Comparison of ENCODE assay signal across 34 cellular contexts in genomic region chr16:31363721-31364120, GRCh38. TPM values are rescaled to one million over a fixed set of nuclear protein-coding genes. Genes with fewer than 3 reads are reported as not detected.
"Had no signal": no experiment of that assay in that cellular context is flagged by ENCODE, and none has a peak within 500 bp of the region (broad histone marks: within the 10 kb centered on the region; RNA-seq: fewer than 3 reads in every experiment).

No MANE protein-coding gene starts in this region.

- H3K27ac ChIP-seq: breast epithelium, gastrocnemius medialis, neutrophil, pancreas, psoas muscle, sigmoid colon, stomach, thyroid gland, upper lobe of left lung, vagina had no signal

- H3K9me3 ChIP-seq: breast epithelium, gastrocnemius medialis, neutrophil, pancreas, psoas muscle, sigmoid colon, SK-N-SH, stomach, thyroid gland, upper lobe of left lung, vagina had no signal

- H3K9me3 Mint-ChIP-seq: activated naive CD8-positive, alpha-beta T cell treated with anti-CD3 and anti-CD28 coated beads, Interleukin-2, amount 50 U/mL, for 24 hours; activated T-cell treated with anti-CD3 and anti-CD28 coated beads, Interleukin-2, amount 50 U/mL, for 72 hours; memory B cell; nephron; stimulated activated naive B cell treated with anti-CD40 and anti-IgM and Interleukin-4, amounts not matched to agents 10 μg/mL and 1 μg/mL and 100 μg/mL, for 72 hours had no signal

- H3K4me1 Mint-ChIP-seq: nephron, WTC11 had no signal

- H3K27me3 ChIP-seq: gastrocnemius medialis, neutrophil, pancreas, thyroid gland, upper lobe of left lung, vagina had no signal

- ATAC-seq: activated CD4-positive, alpha-beta T cell treated with anti-CD3 and anti-CD28 coated beads for 36 hours; activated CD8-positive, alpha-beta memory T cell treated with anti-CD3 and anti-CD28 coated beads, Interleukin-2, amount 10 ng/mL, durations not matched to agents 7 days and 5 days; activated CD8-positive, alpha-beta T cell treated with anti-CD3 and anti-CD28 coated beads, Interleukin-2, amount 10 ng/mL, durations not matched to agents 7 days and 5 days; activated naive CD8-positive, alpha-beta T cell treated with anti-CD3 and anti-CD28 coated beads, Interleukin-2, amount 50 U/mL, for 24 hours; gastrocnemius medialis; left colon; pancreas; psoas muscle; stimulated activated naive B cell treated with anti-CD40 and anti-IgM and Interleukin-4, amounts not matched to agents 10 μg/mL and 1 μg/mL and 100 μg/mL, for 72 hours; WTC11 had no signal

- H3K36me3 ChIP-seq: breast epithelium, gastrocnemius medialis, pancreas, sigmoid colon, stomach, thyroid gland, upper lobe of left lung, vagina had no signal

- H3K27ac Mint-ChIP-seq: activated CD4-positive, alpha-beta T cell treated with anti-CD3 and anti-CD28 coated beads for 36 hours; activated CD8-positive, alpha-beta T cell treated with anti-CD3 and anti-CD28 coated beads, Interleukin-2, amount 10 ng/mL, durations not matched to agents 7 days and 5 days; activated naive CD8-positive, alpha-beta T cell treated with anti-CD3 and anti-CD28 coated beads, Interleukin-2, amount 50 U/mL, for 24 hours; activated T-cell treated with anti-CD3 and anti-CD28 coated beads, Interleukin-2, amount 50 U/mL, for 72 hours; memory B cell; nephron; WTC11 had no signal

- H3K36me3 Mint-ChIP-seq: memory B cell, WTC11 had no signal

- H3K4me1 ChIP-seq: breast epithelium, gastrocnemius medialis, pancreas, psoas muscle, sigmoid colon, stomach, thyroid gland, upper lobe of left lung, vagina had no signal

- DNase-seq: activated CD4-positive, alpha-beta T cell treated with anti-CD3 and anti-CD28 coated beads for 36 hours; activated CD8-positive, alpha-beta memory T cell treated with anti-CD3 and anti-CD28 coated beads, Interleukin-2, amount 10 ng/mL, durations not matched to agents 7 days and 5 days; activated CD8-positive, alpha-beta T cell treated with anti-CD3 and anti-CD28 coated beads, Interleukin-2, amount 10 ng/mL, durations not matched to agents 7 days and 5 days; activated effector memory CD4-positive, alpha-beta T cell treated with Interleukin-2 at 50 U/mL for 16 hours; activated naive CD4-positive, alpha-beta T cell treated with Interleukin-2 at 50 U/mL for 16 hours; activated naive CD8-positive, alpha-beta T cell treated with anti-CD3 and anti-CD28 coated beads, Interleukin-2, amount 50 U/mL, for 24 hours; activated T-cell treated with anti-CD3 and anti-CD28 coated beads, Interleukin-2, amount 50 U/mL, for 72 hours; amygdala; effector memory CD4-positive, alpha-beta T cell; erythroblast; gastrocnemius medialis; glutamatergic neuron; islet precursor cell; pancreas; sigmoid colon; SK-N-SH; small intestine; stimulated activated CD4-positive, alpha-beta T cell treated with anti-CD3 and anti-CD28 coated beads, Interleukin-4, amount 100 ng/mL, for 24 hours; stimulated activated naive B cell treated with anti-CD40 and anti-IgM and Interleukin-4, amounts not matched to agents 10 μg/mL and 1 μg/mL and 100 μg/mL, for 72 hours; stomach; SW 1271; T-helper 2 cell; thyroid gland had no signal

- H3K4me3 ChIP-seq: breast epithelium, gastrocnemius medialis, pancreas, psoas muscle, sigmoid colon, stomach, thyroid gland, upper lobe of left lung, vagina had no signal

- H3K27me3 Mint-ChIP-seq: activated CD4-positive, alpha-beta T cell treated with anti-CD3 and anti-CD28 coated beads for 36 hours; activated CD8-positive, alpha-beta memory T cell treated with anti-CD3 and anti-CD28 coated beads, Interleukin-2, amount 10 ng/mL, durations not matched to agents 7 days and 5 days; activated naive CD8-positive, alpha-beta T cell treated with anti-CD3 and anti-CD28 coated beads, Interleukin-2, amount 50 U/mL, for 24 hours; memory B cell had no signal

- H3K4me3 Mint-ChIP-seq: activated CD4-positive, alpha-beta T cell treated with anti-CD3 and anti-CD28 coated beads for 36 hours; activated CD8-positive, alpha-beta memory T cell treated with anti-CD3 and anti-CD28 coated beads, Interleukin-2, amount 10 ng/mL, durations not matched to agents 7 days and 5 days; activated CD8-positive, alpha-beta T cell treated with anti-CD3 and anti-CD28 coated beads, Interleukin-2, amount 10 ng/mL, durations not matched to agents 7 days and 5 days; activated naive CD8-positive, alpha-beta T cell treated with anti-CD3 and anti-CD28 coated beads, Interleukin-2, amount 50 U/mL, for 24 hours; activated T-cell treated with anti-CD3 and anti-CD28 coated beads, Interleukin-2, amount 50 U/mL, for 72 hours; memory B cell; nephron; stimulated activated naive B cell treated with anti-CD40 and anti-IgM and Interleukin-4, amounts not matched to agents 10 μg/mL and 1 μg/mL and 100 μg/mL, for 72 hours; WTC11 had no signal

RNA-seq across cellular contexts. Expression of gene ITGAD, which starts 29.4 kb away (rescaled TPM):
- total RNA-seq: activated CD4-positive, alpha-beta T cell treated with anti-CD3 and anti-CD28 coated beads for 36 hours; dermis microvascular lymphatic vessel endothelial cell; gastrocnemius medialis; lower leg skin; sigmoid colon; thyroid gland; vagina; WTC11 had no signal
- polyA plus RNA-seq: pancreas, SK-N-SH, stomach had no signal
